In genomic region chr2:42319265-42319664, GRCh38 we compare ENCODE assay signal across 1 cellular context.
TF ChIP-seq lines count a peak whose summit lies in the region.

No MANE protein-coding gene starts in this region.

TF ChIP-seq in HepG2, 621 proteins besides CTCF, POLR2A, EP300 and RAD21:
- TF ChIP-seq ZFP36L1 (CRISPR knock-in tag; IDR thresholded peaks at IDR 0.05) (0 out of 2 replicates have a peak, but pooled peaks have one; percentile 39), PAF1 (CRISPR knock-in tag; IDR thresholded peaks at IDR 0.05) (0 out of 2 replicates have a peak, but pooled peaks have one; percentile 82), ATF7-NPFF (CRISPR knock-in tag; IDR thresholded peaks at IDR 0.05; ENCODE audit: low read depth) (no peak), KDM2A (CRISPR knock-in tag; IDR thresholded peaks at IDR 0.05; ENCODE audit: borderline replicate concordance, low read depth) (no peak), POLR2AphosphoS2 (IDR thresholded peaks at IDR 0.05; ENCODE audit: low read depth, low read length) (peak; percentile 25; the same call in 1 of the 2 replicates), CEBPG (CRISPR knock-in tag; IDR thresholded peaks at IDR 0.05) (no peak), RBM22 (optimal IDR thresholded peaks at IDR 0.05; ENCODE audit: low read length) (peak; percentile 87), SSRP1 (CRISPR knock-in tag; IDR thresholded peaks at IDR 0.05) (0 out of 2 replicates have a peak, but pooled peaks have one; percentile 58), ARNT2 (CRISPR knock-in tag; IDR thresholded peaks at IDR 0.05; ENCODE audit: low read depth) (no peak), SP1 (IDR thresholded peaks at IDR 0.05) (no peak), SP1 (CRISPR knock-in tag; IDR thresholded peaks at IDR 0.05) (no peak)
